ENCODE assay signal across 7 cellular contexts in the genomic region with DNA sequence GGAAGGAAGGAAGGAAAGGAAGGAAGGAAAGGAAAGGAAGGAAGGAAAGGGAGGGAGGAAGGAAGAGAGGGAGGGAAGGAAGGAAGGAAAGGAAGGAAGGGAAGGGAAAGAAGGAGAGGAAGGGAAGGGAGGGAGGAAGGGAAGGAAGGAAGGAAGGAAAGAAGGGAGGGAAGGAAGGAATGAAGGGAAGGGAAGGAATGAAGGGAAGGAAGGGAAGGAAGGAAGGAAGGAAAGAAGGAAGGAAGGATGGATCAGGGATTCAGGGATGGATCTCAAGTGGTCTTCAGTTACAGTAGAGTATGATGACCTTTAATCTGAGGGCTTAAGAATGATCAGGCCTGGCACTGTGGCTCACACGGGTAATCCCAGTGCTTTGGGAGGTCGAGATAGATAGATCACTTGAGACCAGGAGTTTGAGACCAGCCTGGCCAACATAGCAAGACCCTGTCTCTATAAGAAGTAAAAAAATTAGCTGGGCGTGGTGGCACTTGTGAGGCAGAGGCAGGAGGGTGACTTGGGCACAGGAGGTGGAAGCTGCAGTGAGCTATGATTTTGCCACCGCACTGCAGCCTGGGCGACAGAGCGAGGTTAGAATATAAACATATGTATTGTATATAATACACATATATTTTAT. TPM values are rescaled to one million over a fixed set of nuclear protein-coding genes. Genes with fewer than 3 reads are reported as not detected.
DNase-seq lines count a peak whose midpoint lies in the region; ATAC-seq and TF ChIP-seq lines count a peak whose summit lies in the region.

No MANE protein-coding gene starts in this region.

- H4K20me1 ChIP-seq in hepatocyte (ENCODE audit: insufficient read depth, poor library complexity, severe bottlenecking): peaks cover 32% of the 10 kb centered on the region

- H3K27ac Mint-ChIP-seq in activated CD4-positive, alpha-beta memory T cell treated with anti-CD3 and anti-CD28 coated beads for 36 hours: peak overlapping the region; percentile 60
- H3K27ac Mint-ChIP-seq in stimulated activated naive CD8-positive, alpha-beta T cell treated with anti-CD3 and anti-CD28 coated beads, Interleukin-15, Interleukin-2, amounts not matched to agents 100 ng/mL and 50 ng/mL, for 24 hours: peak overlapping the region; percentile 88

- H3K36me3 Mint-ChIP-seq in activated CD4-positive, alpha-beta memory T cell treated with anti-CD3 and anti-CD28 coated beads for 36 hours: peaks cover 5% of the 10 kb centered on the region
- H3K36me3 Mint-ChIP-seq in stimulated activated naive CD8-positive, alpha-beta T cell treated with anti-CD3 and anti-CD28 coated beads, Interleukin-15, Interleukin-2, amounts not matched to agents 100 ng/mL and 50 ng/mL, for 24 hours (ENCODE audit: low read depth): peaks cover 13% of the 10 kb centered on the region

- H3K36me3 ChIP-seq in HUES48 (ENCODE audit: control insufficient read depth, insufficient read depth, low read length) (no peaks in the 10 kb centered on the region), hepatocyte (replicated peaks; ENCODE audit: insufficient read depth, low read depth) (no peaks in the 10 kb centered on the region)

- H3K4me3 ChIP-seq in HUES48 (ENCODE audit: low read depth, low read length) (peak overlapping the region; percentile 50; the same call in 1 of the 2 replicates), hepatocyte (peak overlapping the region; percentile 26)

- peak overlapping the region; percentile 93 for H2AFZ ChIP-seq in hepatocyte

- peaks cover 39% of the 10 kb centered on the region for H3K79me2 ChIP-seq in hepatocyte

- H3K9me3 ChIP-seq in HUES48 (ENCODE audit: control insufficient read depth, insufficient read depth, low read length) (peaks cover 4% of the 10 kb centered on the region), hepatocyte (ENCODE audit: low read depth) (no peaks in the 10 kb centered on the region)

- no peak for ATAC-seq in HG03025 (IDR thresholded peaks at IDR 0.05; ENCODE audit: low FRiP score, unreplicated experiment)

- DNase-seq in activated CD4-positive, alpha-beta memory T cell treated with anti-CD3 and anti-CD28 coated beads for 36 hours: peak; percentile 35
- DNase-seq in hepatocyte (ENCODE audit: low spot score): no peak
- DNase-seq in NCI-H446 treated with DMSO at 0.1 percent for 48 hours (lab: John Stamatoyannopoulos, UW): no peak
- DNase-seq in amniotic stem cell (lab: John Stamatoyannopoulos, UW): no peak

- peaks cover 18% of the 10 kb centered on the region for H3K4me1 Mint-ChIP-seq in activated CD4-positive, alpha-beta memory T cell treated with anti-CD3 and anti-CD28 coated beads for 36 hours (ENCODE audit: low read depth)
- H3K4me1 Mint-ChIP-seq in stimulated activated naive CD8-positive, alpha-beta T cell treated with anti-CD3 and anti-CD28 coated beads, Interleukin-15, Interleukin-2, amounts not matched to agents 100 ng/mL and 50 ng/mL, for 24 hours (ENCODE audit: low read depth): peaks cover 28% of the 10 kb centered on the region

- H3K4me3 Mint-ChIP-seq in activated CD4-positive, alpha-beta memory T cell treated with anti-CD3 and anti-CD28 coated beads for 36 hours: peak overlapping the region; percentile 78
- peak overlapping the region; percentile 81 for H3K4me3 Mint-ChIP-seq in stimulated activated naive CD8-positive, alpha-beta T cell treated with anti-CD3 and anti-CD28 coated beads, Interleukin-15, Interleukin-2, amounts not matched to agents 100 ng/mL and 50 ng/mL, for 24 hours

- no peak for TF ChIP-seq CTCF in hepatocyte (IDR thresholded peaks at IDR 0.05; ENCODE audit: poor library complexity)

- H3K27me3 ChIP-seq in HUES48 (ENCODE audit: control insufficient read depth, insufficient read depth, low read length): peaks cover 35% of the 10 kb centered on the region
- no peaks in the 10 kb centered on the region for H3K27me3 ChIP-seq in hepatocyte

- CTCF ChIA-PET in activated CD4-positive, alpha-beta memory T cell treated with anti-CD3 and anti-CD28 coated beads for 36 hours (lab: Charles Lee): interaction anchor here (1.4 to 4.5 kb wide), 2 partner anchors 39 to 73 kb away, joined by 3 to 43 read pairs; no protein-coding TSS in a partner anchor

- WGBS in hepatocyte (ENCODE audit: low lambda C conversion rate, missing lambda C conversion rate): 86% methylated on average over 6 of the region's 6 CpGs

- peaks cover 8% of the 10 kb centered on the region; the same call in 1 of the 2 replicates for H3K4me1 ChIP-seq in HUES48 (ENCODE audit: control insufficient read depth, insufficient read depth, low read length)
- peaks cover 23% of the 10 kb centered on the region for H3K4me1 ChIP-seq in hepatocyte (ENCODE audit: insufficient read depth)

- no peak overlapping the region for H3K9ac ChIP-seq in HUES48 (ENCODE audit: low read depth, low read length)

- H3K27ac ChIP-seq in HUES48 (ENCODE audit: low read depth, low read length): no peak overlapping the region
- peak overlapping the region; percentile 86 for H3K27ac ChIP-seq in hepatocyte

- intact Hi-C loops in activated CD4-positive, alpha-beta memory T cell treated with anti-CD3 and anti-CD28 coated beads for 36 hours (cut with micrococcal nuclease): no loop called here

- H3K9me3 Mint-ChIP-seq in activated CD4-positive, alpha-beta memory T cell treated with anti-CD3 and anti-CD28 coated beads for 36 hours: no peaks in the 10 kb centered on the region
- H3K9me3 Mint-ChIP-seq in stimulated activated naive CD8-positive, alpha-beta T cell treated with anti-CD3 and anti-CD28 coated beads, Interleukin-15, Interleukin-2, amounts not matched to agents 100 ng/mL and 50 ng/mL, for 24 hours: no peaks in the 10 kb centered on the region

- POLR2A ChIA-PET in activated CD4-positive, alpha-beta memory T cell treated with anti-CD3 and anti-CD28 coated beads for 36 hours (lab: Charles Lee): interaction anchor here (0.9 to 3.4 kb wide), 2 partner anchors 40 to 94 kb away, joined by 3 to 54 read pairs; no protein-coding TSS in a partner anchor

- H3K4me2 ChIP-seq in hepatocyte: peak overlapping the region; percentile 87

- no peaks in the 10 kb centered on the region for H3K9me2 ChIP-seq in hepatocyte (replicated peaks; ENCODE audit: insufficient read depth)

- peaks cover 2% of the 10 kb centered on the region for H3K27me3 Mint-ChIP-seq in activated CD4-positive, alpha-beta memory T cell treated with anti-CD3 and anti-CD28 coated beads for 36 hours
- no peaks in the 10 kb centered on the region for H3K27me3 Mint-ChIP-seq in stimulated activated naive CD8-positive, alpha-beta T cell treated with anti-CD3 and anti-CD28 coated beads, Interleukin-15, Interleukin-2, amounts not matched to agents 100 ng/mL and 50 ng/mL, for 24 hours

RNA-seq across cellular contexts. Expression of gene FOXK1, which starts 0.8 kb away (rescaled TPM):
- 10 to 100 TPM; 25.9 to 26.6 TPM for total RNA-seq in activated CD4-positive, alpha-beta memory T cell treated with anti-CD3 and anti-CD28 coated beads for 36 hours
- total RNA-seq in hepatocyte: 13.3 and 17.8 TPM in 2 replicates
- polyA plus RNA-seq in hepatocyte: 7.8 and 8.3 TPM in 2 replicates
